25 cellular contexts compared by ENCODE assay signal in genomic region chr1:62774971-62775578, GRCh38.
"Had no signal": no experiment of that assay in that cellular context is flagged by ENCODE, and none has a peak within 500 bp of the region (broad histone marks: within the 10 kb centered on the region; RNA-seq: fewer than 3 reads in every experiment).

No MANE protein-coding gene starts in this region.

- H3K36me3 ChIP-seq: prostate gland, stomach, upper lobe of left lung, WERI-Rb-1 had no signal

- FAIRE-seq: colon, kidney had no signal

- H3K4me1 Mint-ChIP-seq: activated CD8-positive, alpha-beta memory T cell treated with anti-CD3 and anti-CD28 coated beads, Interleukin-2, amount 10 ng/mL, durations not matched to agents 7 days and 5 days; activated naive CD8-positive, alpha-beta T cell treated with anti-CD3 and anti-CD28 coated beads, Interleukin-2, amount 10 ng/mL, durations not matched to agents 7 days and 5 days; activated T-helper 17 cell treated with anti-CD3 and anti-CD28 coated beads, Interleukin-2, amount 50 U/mL, for 72 hours; brain; neural crest cell; T-cell had no signal

- H3K4me1 ChIP-seq: prostate gland, stomach, testis, upper lobe of left lung had no signal

- H3K4me3 ChIP-seq: dorsolateral prefrontal cortex, lung, prostate gland, stomach, testis, upper lobe of left lung had no signal

- H3K9me3 ChIP-seq: prostate gland, testis had no signal

- ATAC-seq: activated CD8-positive, alpha-beta memory T cell treated with anti-CD3 and anti-CD28 coated beads, Interleukin-2, amount 10 ng/mL, durations not matched to agents 7 days and 5 days; activated T-helper 17 cell treated with anti-CD3 and anti-CD28 coated beads, Interleukin-2, amount 50 U/mL, for 72 hours; left lobe of liver; right cardiac atrium; T-cell had no signal

- H3K4me3 Mint-ChIP-seq: activated CD8-positive, alpha-beta memory T cell treated with anti-CD3 and anti-CD28 coated beads, Interleukin-2, amount 10 ng/mL, durations not matched to agents 7 days and 5 days; activated naive CD8-positive, alpha-beta T cell treated with anti-CD3 and anti-CD28 coated beads, Interleukin-2, amount 10 ng/mL, durations not matched to agents 7 days and 5 days; activated T-helper 17 cell treated with anti-CD3 and anti-CD28 coated beads, Interleukin-2, amount 50 U/mL, for 72 hours; brain; neural crest cell; T-cell had no signal

- H3K27ac ChIP-seq: dorsolateral prefrontal cortex, prostate gland, stomach, testis, upper lobe of left lung, WERI-Rb-1 had no signal

- H3K27ac Mint-ChIP-seq: activated CD8-positive, alpha-beta memory T cell treated with anti-CD3 and anti-CD28 coated beads, Interleukin-2, amount 10 ng/mL, durations not matched to agents 7 days and 5 days; activated naive CD8-positive, alpha-beta T cell treated with anti-CD3 and anti-CD28 coated beads, Interleukin-2, amount 10 ng/mL, durations not matched to agents 7 days and 5 days; activated T-helper 17 cell treated with anti-CD3 and anti-CD28 coated beads, Interleukin-2, amount 50 U/mL, for 72 hours; brain; T-cell had no signal

- H3K27me3 ChIP-seq: dorsolateral prefrontal cortex, stomach, testis, upper lobe of left lung had no signal

- H3K36me3 Mint-ChIP-seq: activated CD8-positive, alpha-beta memory T cell treated with anti-CD3 and anti-CD28 coated beads, Interleukin-2, amount 10 ng/mL, durations not matched to agents 7 days and 5 days; T-cell had no signal

- DNase-seq: activated CD4-positive, alpha-beta T cell treated with anti-CD3 and anti-CD28 coated beads, Interleukin-2, amount 50 U/mL, for 4 hours; activated CD8-positive, alpha-beta memory T cell treated with anti-CD3 and anti-CD28 coated beads, Interleukin-2, amount 10 ng/mL, durations not matched to agents 7 days and 5 days; activated naive CD4-positive, alpha-beta T cell; activated naive CD8-positive, alpha-beta T cell treated with anti-CD3 and anti-CD28 coated beads, Interleukin-2, amount 10 ng/mL, durations not matched to agents 7 days and 5 days; activated T-cell treated with anti-CD3 and anti-CD28 coated beads, Interleukin-2, amount 50 U/mL, for 1 hour; central memory CD4-positive, alpha-beta T cell; dorsolateral prefrontal cortex; hypothalamus; kidney; midbrain; right cardiac atrium; stimulated activated CD4-positive, alpha-beta T cell treated with anti-CD3 and anti-CD28 coated beads, Interleukin-2, amount 100 ng/mL, for 24 hours; stomach; T-cell; T-helper 9 cell; testis; upper lobe of left lung; WERI-Rb-1 had no signal
